ENCODE assay signal across 1 cellular context in the genomic region with DNA sequence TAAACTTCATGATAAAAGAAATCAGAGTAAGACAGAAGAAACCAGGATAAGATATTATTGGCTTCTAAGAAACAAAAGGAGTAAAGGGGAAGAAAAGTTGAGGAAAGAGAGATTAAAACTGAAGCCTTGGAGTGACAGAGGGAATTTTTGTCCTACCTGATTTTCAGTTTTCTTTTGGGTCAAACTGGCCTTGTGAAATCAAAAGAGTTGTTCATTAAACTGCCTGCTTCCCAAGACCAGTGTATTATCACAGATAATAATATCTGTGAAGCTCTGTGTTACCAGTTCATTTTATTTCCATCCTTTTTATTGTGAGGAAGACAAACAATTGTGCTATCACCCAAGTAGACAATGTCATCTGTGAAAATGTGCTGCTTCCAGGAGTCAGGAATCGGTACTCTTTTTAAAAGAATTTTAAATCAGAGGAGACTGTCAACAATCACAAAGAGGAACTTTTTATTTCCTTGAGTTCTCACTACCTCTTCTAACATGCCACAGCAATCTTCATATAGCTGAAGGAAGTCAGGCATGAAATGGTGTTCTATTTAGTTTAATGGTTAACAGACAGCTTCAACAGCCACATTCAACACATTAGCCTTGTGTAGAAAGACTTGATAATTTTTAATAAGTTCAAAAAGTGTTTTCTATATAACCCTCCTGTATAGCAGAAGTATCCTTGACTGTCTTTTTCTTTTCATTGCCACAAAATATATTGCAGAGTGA.
TF ChIP-seq lines count a peak whose summit lies in the region.

No MANE protein-coding gene starts in this region.

TF ChIP-seq in GM12878, 131 proteins besides CTCF, POLR2A, EP300 and RAD21:
- TF ChIP-seq TCF7 (IDR thresholded peaks at IDR 0.05; ENCODE audit: borderline replicate concordance) (no peak), IKZF2 (IDR thresholded peaks at IDR 0.05) (peak in 1 of 2 experiments; percentile 51; a peak in 1 of 4 replicates), MTA2 (IDR thresholded peaks at IDR 0.05; ENCODE audit: low read depth) (peak; percentile 28; the same call in 1 of the 2 replicates), IKZF1 (conservative IDR thresholded peaks at IDR 0.05) (peak; percentile 44; the same call in 1 of the 2 replicates), DPF2 (IDR thresholded peaks at IDR 0.05) (0 out of 2 replicates have a peak, but pooled peaks have one; percentile 32)
- TF ChIP-seq, protein P1, sequence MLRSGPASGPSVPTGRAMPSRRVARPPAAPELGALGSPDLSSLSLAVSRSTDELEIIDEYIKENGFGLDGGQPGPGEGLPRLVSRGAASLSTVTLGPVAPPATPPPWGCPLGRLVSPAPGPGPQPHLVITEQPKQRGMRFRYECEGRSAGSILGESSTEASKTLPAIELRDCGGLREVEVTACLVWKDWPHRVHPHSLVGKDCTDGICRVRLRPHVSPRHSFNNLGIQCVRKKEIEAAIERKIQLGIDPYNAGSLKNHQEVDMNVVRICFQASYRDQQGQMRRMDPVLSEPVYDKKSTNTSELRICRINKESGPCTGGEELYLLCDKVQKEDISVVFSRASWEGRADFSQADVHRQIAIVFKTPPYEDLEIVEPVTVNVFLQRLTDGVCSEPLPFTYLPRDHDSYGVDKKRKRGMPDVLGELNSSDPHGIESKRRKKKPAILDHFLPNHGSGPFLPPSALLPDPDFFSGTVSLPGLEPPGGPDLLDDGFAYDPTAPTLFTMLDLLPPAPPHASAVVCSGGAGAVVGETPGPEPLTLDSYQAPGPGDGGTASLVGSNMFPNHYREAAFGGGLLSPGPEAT (IDR thresholded peaks at IDR 0.05; ENCODE audit: low read depth) = peak; percentile 16
- TF ChIP-seq, protein P2, sequence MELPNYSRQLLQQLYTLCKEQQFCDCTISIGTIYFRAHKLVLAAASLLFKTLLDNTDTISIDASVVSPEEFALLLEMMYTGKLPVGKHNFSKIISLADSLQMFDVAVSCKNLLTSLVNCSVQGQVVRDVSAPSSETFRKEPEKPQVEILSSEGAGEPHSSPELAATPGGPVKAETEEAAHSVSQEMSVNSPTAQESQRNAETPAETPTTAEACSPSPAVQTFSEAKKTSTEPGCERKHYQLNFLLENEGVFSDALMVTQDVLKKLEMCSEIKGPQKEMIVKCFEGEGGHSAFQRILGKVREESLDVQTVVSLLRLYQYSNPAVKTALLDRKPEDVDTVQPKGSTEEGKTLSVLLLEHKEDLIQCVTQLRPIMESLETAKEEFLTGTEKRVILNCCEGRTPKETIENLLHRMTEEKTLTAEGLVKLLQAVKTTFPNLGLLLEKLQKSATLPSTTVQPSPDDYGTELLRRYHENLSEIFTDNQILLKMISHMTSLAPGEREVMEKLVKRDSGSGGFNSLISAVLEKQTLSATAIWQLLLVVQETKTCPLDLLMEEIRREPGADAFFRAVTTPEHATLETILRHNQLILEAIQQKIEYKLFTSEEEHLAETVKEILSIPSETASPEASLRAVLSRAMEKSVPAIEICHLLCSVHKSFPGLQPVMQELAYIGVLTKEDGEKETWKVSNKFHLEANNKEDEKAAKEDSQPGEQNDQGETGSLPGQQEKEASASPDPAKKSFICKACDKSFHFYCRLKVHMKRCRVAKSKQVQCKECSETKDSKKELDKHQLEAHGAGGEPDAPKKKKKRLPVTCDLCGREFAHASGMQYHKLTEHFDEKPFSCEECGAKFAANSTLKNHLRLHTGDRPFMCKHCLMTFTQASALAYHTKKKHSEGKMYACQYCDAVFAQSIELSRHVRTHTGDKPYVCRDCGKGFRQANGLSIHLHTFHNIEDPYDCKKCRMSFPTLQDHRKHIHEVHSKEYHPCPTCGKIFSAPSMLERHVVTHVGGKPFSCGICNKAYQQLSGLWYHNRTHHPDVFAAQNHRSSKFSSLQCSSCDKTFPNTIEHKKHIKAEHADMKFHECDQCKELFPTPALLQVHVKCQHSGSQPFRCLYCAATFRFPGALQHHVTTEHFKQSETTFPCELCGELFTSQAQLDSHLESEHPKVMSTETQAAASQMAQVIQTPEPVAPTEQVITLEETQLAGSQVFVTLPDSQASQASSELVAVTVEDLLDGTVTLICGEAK (IDR thresholded peaks at IDR 0.05; ENCODE audit: borderline replicate concordance) = no peak
